Comparison of ENCODE assay signal across 8 cellular contexts in the genomic region with DNA sequence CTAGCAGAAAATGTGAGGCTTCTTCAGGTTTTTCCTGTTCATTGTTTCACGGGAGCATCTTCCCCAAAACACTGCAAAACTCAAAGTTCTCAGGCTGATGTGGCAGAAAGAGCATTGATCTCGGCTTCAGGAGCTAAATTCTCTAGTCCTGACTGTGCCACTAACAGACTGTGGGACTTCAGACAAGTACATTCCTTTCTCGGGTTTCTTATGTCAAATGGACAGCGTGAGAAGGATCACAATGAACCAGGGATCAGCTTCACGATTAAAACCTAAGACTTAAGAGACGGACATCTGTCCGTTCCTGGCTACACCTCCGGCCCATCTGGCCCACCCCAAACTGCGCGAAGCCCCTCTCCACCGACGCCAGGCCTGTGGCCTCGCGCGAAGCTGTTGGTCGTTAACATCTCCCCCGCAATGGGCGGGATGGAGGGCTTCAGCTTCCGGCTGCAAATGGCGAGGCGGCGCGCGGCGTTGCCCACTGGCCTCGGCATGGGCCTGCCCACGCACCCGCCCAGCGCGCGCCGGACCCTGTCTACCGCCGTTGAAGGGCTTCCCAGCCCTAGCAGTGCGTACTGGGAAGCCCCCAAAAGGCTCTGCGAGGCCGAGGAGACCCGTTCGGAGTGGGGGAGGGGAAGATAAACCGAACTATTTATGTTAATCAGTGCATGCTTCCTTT. TPM values are rescaled to one million over a fixed set of nuclear protein-coding genes. Genes with fewer than 3 reads are reported as not detected.
DNase-seq lines count a peak whose midpoint lies in the region; ATAC-seq and TF ChIP-seq lines count a peak whose summit lies in the region.

No MANE protein-coding gene starts in this region.

- H3K27me3 Mint-ChIP-seq in immature natural killer cell (ENCODE audit: low read depth in 3 of 3), result peaks cover 7 to 15% (median 11%) of the 10 kb centered on the region in 3 donors

- intact Hi-C loops in ascending aorta (cut with DNase I) (loop anchor here (1.0 to 10.0 kb wide), 9 partner anchors 57 to 1046 kb away; a partner anchor contains a TSS), spleen (cut with DNase I; ENCODE audit: low total_unique reads) (no loop called here)

- peaks cover 0 to 5% (median 0%) of the 10 kb centered on the region in 3 donors for H3K36me3 Mint-ChIP-seq in immature natural killer cell

- H3K27me3 ChIP-seq in ascending aorta, result no peaks in the 10 kb centered on the region
- peaks cover 0 to 3% (median 0%) of the 10 kb centered on the region in 7 donors for H3K27me3 ChIP-seq in spleen (replicated peaks in 1 of 7)

- peaks cover 2 to 16% of the 10 kb centered on the region in 2 donors for H3K4me1 ChIP-seq in ascending aorta
- H3K4me1 ChIP-seq in spleen, result peaks cover 17 to 50% (median 34%) of the 10 kb centered on the region in 6 donors

- DNase-seq in NCI-H1436 (lab: John Stamatoyannopoulos, UW) (peak; percentile 79), NCI-H1436 treated with DMSO at 0.1 percent for 48 hours (lab: John Stamatoyannopoulos, UW) (no peak), NB4 (ENCODE audit: low read depth) (no peak), ascending aorta (ENCODE audit: low spot score in 2 of 2) (no peak), immature natural killer cell (no peak), spleen (peak; percentile 94), MV-4-11 (lab: John Stamatoyannopoulos, UW) (no peak)

- H3K4me1 Mint-ChIP-seq in immature natural killer cell, result peaks cover 41 to 47% of the 10 kb centered on the region in 2 donors

- TF ChIP-seq POLR2A in NB4 (IDR thresholded peaks at IDR 0.05; ENCODE audit: extremely low read depth, insufficient read length) (peak; percentile 66), spleen (IDR thresholded peaks at IDR 0.05) (peak in 1 of 3 donors; percentile 40)

- H3K9me3 Mint-ChIP-seq in immature natural killer cell, result no peaks in the 10 kb centered on the region

- H3K4me3 Mint-ChIP-seq in immature natural killer cell, result peak overlapping the region; percentile 89 to 99 (median 96)

- no peak for TF ChIP-seq CTCF in NB4 (IDR thresholded peaks at IDR 0.05; ENCODE audit: low read depth, low read length)
- TF ChIP-seq CTCF in ascending aorta (IDR thresholded peaks at IDR 0.05), result no peak
- TF ChIP-seq CTCF in spleen (IDR thresholded peaks at IDR 0.05 in 8 of 11, conservative IDR thresholded peaks at IDR 0.05 in 3 of 11), result no peak

- no peaks in the 10 kb centered on the region for H3K9me3 ChIP-seq in ascending aorta
- no peaks in the 10 kb centered on the region for H3K9me3 ChIP-seq in spleen

- H3K27ac Mint-ChIP-seq in immature natural killer cell, result peak overlapping the region; percentile 95 to 100 (median 99)

- H3K36me3 ChIP-seq in ascending aorta, result no peaks in the 10 kb centered on the region
- H3K36me3 ChIP-seq in spleen, result no peaks in the 10 kb centered on the region

- 6 to 15% (median 8%) methylated on average over 19 to 40 of the region's 40 CpGs for WGBS in spleen, 5 donors

- H3K27ac ChIP-seq in ascending aorta (peak overlapping the region; percentile 93 to 100), spleen (peak overlapping the region; percentile 93 to 100 (median 99))

- ATAC-seq in GM21825 (IDR thresholded peaks at IDR 0.05; ENCODE audit: unreplicated experiment), result peak; percentile 35

- H3K4me3 ChIP-seq in NB4 (ENCODE audit: low read depth, low read length), result peak overlapping the region; percentile 77
- H3K4me3 ChIP-seq in ascending aorta, result peak overlapping the region; percentile 87 to 96
- H3K4me3 ChIP-seq in spleen, result peak overlapping the region; percentile 58 to 89 (median 72)

RNA-seq across cellular contexts. Expression of a gene that starts 0.5 kb away (rescaled TPM):
- total RNA-seq in ascending aorta (40.7 TPM), spleen (10 to 100 TPM; 23.7 to 33.6 (median 29.6) TPM)
- polyA plus RNA-seq in immature natural killer cell (10 to 100 TPM; 29.6 to 53.9 (median 32.5) TPM), spleen (10 to 100 TPM; 19.2 to 28.8 (median 22.4) TPM)

RNA-seq across cellular contexts. Expression of a gene that starts 55.4 kb away (rescaled TPM):
- total RNA-seq in ascending aorta, result 26.5 TPM
- polyA plus RNA-seq in immature natural killer cell, result 10 to 100 TPM in 2 of 3 donors, 1 to 10 TPM in 1; 8.9 to 14.6 (median 12.6) TPM
- 10 to 100 TPM; 37.6 to 70.0 (median 56.6) TPM for total RNA-seq in spleen
- 10 to 100 TPM; 15.7 to 23.8 (median 22.1) TPM for polyA plus RNA-seq in spleen

Comparison
In these comparisons a context has a peak if more than half of its experiments do, and no peak if none do; other contexts are left out.
1. DNase-seq: peak in NCI-H1436 (single experiment) and spleen (single experiment); none in NCI-H1436 treated with DMSO at 0.1 percent for 48 hours (single experiment), NB4 (single experiment), ascending aorta (0 of 2), immature natural killer cell (0 of 3) and MV-4-11 (single experiment).
2. Peak in every context shown above with its lines, with median percentiles within 50 percentile points of each other: H3K4me3 ChIP-seq.